ENCODE assay signal across 31 cellular contexts in genomic region chr2:209584915-209585314, GRCh38.
"Had no signal": no experiment of that assay in that cellular context is flagged by ENCODE, and none has a peak within 500 bp of the region (broad histone marks: within the 10 kb centered on the region; RNA-seq: fewer than 3 reads in every experiment).

No MANE protein-coding gene starts in this region.

- H3K27ac Mint-ChIP-seq: activated B cell treated with CpG ODN at 0.5 μM for 24 hours; activated CD4-positive, alpha-beta memory T cell treated with anti-CD3 and anti-CD28 coated beads, Interleukin-2, amount 10 ng/mL, durations not matched to agents 7 days and 5 days; activated CD4-positive, alpha-beta T cell treated with anti-CD3 and anti-CD28 coated beads, Interleukin-2, amount 10 ng/mL, durations not matched to agents 7 days and 5 days; activated CD8-positive, alpha-beta memory T cell treated with anti-CD3 and anti-CD28 coated beads, Interleukin-2, amount 10 ng/mL, durations not matched to agents 7 days and 5 days; activated CD8-positive, alpha-beta T cell treated with anti-CD3 and anti-CD28 coated beads, Interleukin-2, amount 10 ng/mL, durations not matched to agents 7 days and 5 days; activated naive CD4-positive, alpha-beta T cell treated with anti-CD3 and anti-CD28 coated beads, Interleukin-2, amount 10 ng/mL, durations not matched to agents 7 days and 5 days; activated naive CD4-positive, alpha-beta T cell treated with anti-CD3 and anti-CD28 coated beads, Interleukin-2, amount 50 U/mL, for 24 hours; activated naive CD8-positive, alpha-beta T cell; activated naive CD8-positive, alpha-beta T cell treated with anti-CD3 and anti-CD28 coated beads, Interleukin-2, amount 10 ng/mL, durations not matched to agents 7 days and 5 days; activated naive CD8-positive, alpha-beta T cell treated with anti-CD3 and anti-CD28 coated beads, Interleukin-2, amount 50 U/mL, for 24 hours; activated T-cell treated with anti-CD3 and anti-CD28 coated beads, Interleukin-2, amount 50 U/mL, for 24 hours; activated T-helper 2 cell treated with anti-CD3 and anti-CD28 coated beads, Interferon-gamma antibody, Interleukin-2, Interleukin-4, amounts not matched to agents 10 μg/mL and 5 μg/mL and 100 μg/mL, durations not matched to agents 14 hours and 24 hours and 36 hours; T-helper 1 cell treated with Interleukin-12 subunit alpha and Interleukin-12 subunit beta and Interleukin-4 antibody, amounts not matched to agents 30 μg/mL and 1 μg/mL, for 36 hours; T-helper 2 cell treated with Interferon-gamma antibody and Interleukin-4, amounts not matched to agents 5 μg/mL and 100 μg/mL, for 36 hours had no signal

- H3K27me3 ChIP-seq: ascending aorta, brain microvascular endothelial cell, breast epithelium had no signal

- ATAC-seq: activated CD8-positive, alpha-beta memory T cell treated with anti-CD3 and anti-CD28 coated beads, Interleukin-2, amount 10 ng/mL, durations not matched to agents 7 days and 5 days; activated CD8-positive, alpha-beta T cell treated with anti-CD3 and anti-CD28 coated beads, Interleukin-2, amount 10 ng/mL, durations not matched to agents 7 days and 5 days; activated naive CD8-positive, alpha-beta T cell treated with anti-CD3 and anti-CD28 coated beads, Interleukin-2, amount 50 U/mL, for 24 hours had no signal

- H3K4me1 ChIP-seq: ascending aorta, breast epithelium had no signal

- H3K27ac ChIP-seq: ascending aorta, brain microvascular endothelial cell, breast epithelium, VCaP had no signal

- H3K4me3 Mint-ChIP-seq: activated B cell treated with CpG ODN at 0.5 μM for 24 hours; activated CD4-positive, alpha-beta memory T cell treated with anti-CD3 and anti-CD28 coated beads, Interleukin-2, amount 10 ng/mL, durations not matched to agents 7 days and 5 days; activated CD4-positive, alpha-beta T cell treated with anti-CD3 and anti-CD28 coated beads, Interleukin-2, amount 10 ng/mL, durations not matched to agents 7 days and 5 days; activated CD8-positive, alpha-beta memory T cell treated with anti-CD3 and anti-CD28 coated beads, Interleukin-2, amount 10 ng/mL, durations not matched to agents 7 days and 5 days; activated CD8-positive, alpha-beta T cell treated with anti-CD3 and anti-CD28 coated beads, Interleukin-2, amount 10 ng/mL, durations not matched to agents 7 days and 5 days; activated naive CD4-positive, alpha-beta T cell treated with anti-CD3 and anti-CD28 coated beads, Interleukin-2, amount 10 ng/mL, durations not matched to agents 7 days and 5 days; activated naive CD4-positive, alpha-beta T cell treated with anti-CD3 and anti-CD28 coated beads, Interleukin-2, amount 50 U/mL, for 24 hours; activated naive CD8-positive, alpha-beta T cell; activated naive CD8-positive, alpha-beta T cell treated with anti-CD3 and anti-CD28 coated beads, Interleukin-2, amount 10 ng/mL, durations not matched to agents 7 days and 5 days; activated naive CD8-positive, alpha-beta T cell treated with anti-CD3 and anti-CD28 coated beads, Interleukin-2, amount 50 U/mL, for 24 hours; activated T-cell treated with anti-CD3 and anti-CD28 coated beads, Interleukin-2, amount 50 U/mL, for 24 hours; T-helper 1 cell treated with Interleukin-12 subunit alpha and Interleukin-12 subunit beta and Interleukin-4 antibody, amounts not matched to agents 30 μg/mL and 1 μg/mL, for 36 hours; T-helper 2 cell treated with Interferon-gamma antibody and Interleukin-4, amounts not matched to agents 5 μg/mL and 100 μg/mL, for 36 hours had no signal

- H3K4me1 Mint-ChIP-seq: activated B cell treated with CpG ODN at 0.5 μM for 24 hours; activated CD4-positive, alpha-beta memory T cell treated with anti-CD3 and anti-CD28 coated beads, Interleukin-2, amount 10 ng/mL, durations not matched to agents 7 days and 5 days; activated CD4-positive, alpha-beta T cell treated with anti-CD3 and anti-CD28 coated beads, Interleukin-2, amount 10 ng/mL, durations not matched to agents 7 days and 5 days; activated CD8-positive, alpha-beta memory T cell treated with anti-CD3 and anti-CD28 coated beads, Interleukin-2, amount 10 ng/mL, durations not matched to agents 7 days and 5 days; activated naive CD4-positive, alpha-beta T cell treated with anti-CD3 and anti-CD28 coated beads, Interleukin-2, amount 10 ng/mL, durations not matched to agents 7 days and 5 days; activated naive CD4-positive, alpha-beta T cell treated with anti-CD3 and anti-CD28 coated beads, Interleukin-2, amount 50 U/mL, for 24 hours; activated naive CD8-positive, alpha-beta T cell treated with anti-CD3 and anti-CD28 coated beads, Interleukin-2, amount 10 ng/mL, durations not matched to agents 7 days and 5 days; activated naive CD8-positive, alpha-beta T cell treated with anti-CD3 and anti-CD28 coated beads, Interleukin-2, amount 50 U/mL, for 24 hours had no signal

- H3K36me3 Mint-ChIP-seq: activated CD8-positive, alpha-beta memory T cell treated with anti-CD3 and anti-CD28 coated beads, Interleukin-2, amount 10 ng/mL, durations not matched to agents 7 days and 5 days; activated naive CD4-positive, alpha-beta T cell treated with anti-CD3 and anti-CD28 coated beads, Interleukin-2, amount 10 ng/mL, durations not matched to agents 7 days and 5 days; activated naive CD4-positive, alpha-beta T cell treated with anti-CD3 and anti-CD28 coated beads, Interleukin-2, amount 50 U/mL, for 24 hours; activated naive CD8-positive, alpha-beta T cell; activated naive CD8-positive, alpha-beta T cell treated with anti-CD3 and anti-CD28 coated beads, Interleukin-2, amount 10 ng/mL, durations not matched to agents 7 days and 5 days had no signal

- H3K27me3 Mint-ChIP-seq: activated B cell treated with CpG ODN at 0.5 μM for 24 hours; activated naive CD4-positive, alpha-beta T cell treated with anti-CD3 and anti-CD28 coated beads, Interleukin-2, amount 10 ng/mL, durations not matched to agents 7 days and 5 days; activated naive CD8-positive, alpha-beta T cell treated with anti-CD3 and anti-CD28 coated beads, Interleukin-2, amount 50 U/mL, for 24 hours; activated T-cell treated with anti-CD3 and anti-CD28 coated beads, Interleukin-2, amount 50 U/mL, for 24 hours had no signal

- H3K9me3 Mint-ChIP-seq: activated B cell treated with CpG ODN at 0.5 μM for 24 hours; activated CD4-positive, alpha-beta memory T cell treated with anti-CD3 and anti-CD28 coated beads, Interleukin-2, amount 10 ng/mL, durations not matched to agents 7 days and 5 days; activated CD4-positive, alpha-beta T cell treated with anti-CD3 and anti-CD28 coated beads, Interleukin-2, amount 10 ng/mL, durations not matched to agents 7 days and 5 days; activated naive CD4-positive, alpha-beta T cell treated with anti-CD3 and anti-CD28 coated beads, Interleukin-2, amount 10 ng/mL, durations not matched to agents 7 days and 5 days; activated naive CD4-positive, alpha-beta T cell treated with anti-CD3 and anti-CD28 coated beads, Interleukin-2, amount 50 U/mL, for 24 hours; activated naive CD8-positive, alpha-beta T cell treated with anti-CD3 and anti-CD28 coated beads, Interleukin-2, amount 10 ng/mL, durations not matched to agents 7 days and 5 days; activated naive CD8-positive, alpha-beta T cell treated with anti-CD3 and anti-CD28 coated beads, Interleukin-2, amount 50 U/mL, for 24 hours; activated T-cell treated with anti-CD3 and anti-CD28 coated beads, Interleukin-2, amount 50 U/mL, for 24 hours; activated T-helper 2 cell treated with anti-CD3 and anti-CD28 coated beads, Interferon-gamma antibody, Interleukin-2, Interleukin-4, amounts not matched to agents 10 μg/mL and 5 μg/mL and 100 μg/mL, durations not matched to agents 14 hours and 24 hours and 36 hours; T-helper 1 cell treated with Interleukin-12 subunit alpha and Interleukin-12 subunit beta and Interleukin-4 antibody, amounts not matched to agents 30 μg/mL and 1 μg/mL, for 36 hours; T-helper 2 cell treated with Interferon-gamma antibody and Interleukin-4, amounts not matched to agents 5 μg/mL and 100 μg/mL, for 36 hours had no signal

- H3K36me3 ChIP-seq: ascending aorta, brain microvascular endothelial cell, breast epithelium had no signal

- H3K4me3 ChIP-seq: ascending aorta, breast epithelium had no signal

- H3K9me3 ChIP-seq: ascending aorta, breast epithelium had no signal

- DNase-seq: activated B cell treated with CpG ODN at 0.5 μM for 24 hours; activated CD4-positive, alpha-beta memory T cell treated with anti-CD3 and anti-CD28 coated beads, Interleukin-2, amount 10 ng/mL, durations not matched to agents 7 days and 5 days; activated CD4-positive, alpha-beta T cell treated with anti-CD3 and anti-CD28 coated beads for 4 hours; activated CD4-positive, alpha-beta T cell treated with anti-CD3 and anti-CD28 coated beads, Interleukin-2, amount 10 ng/mL, durations not matched to agents 7 days and 5 days; activated CD4-positive, alpha-beta T cell treated with anti-CD3 and anti-CD28 coated beads, Interleukin-2, amount 50 U/mL, for 48 hours; activated CD4-positive, CD25-positive, alpha-beta regulatory T cell treated with anti-CD3 and anti-CD28 coated beads, Interleukin-2, amount 50 U/mL, for 72 hours; activated CD8-positive, alpha-beta memory T cell treated with anti-CD3 and anti-CD28 coated beads for 24 hours; activated CD8-positive, alpha-beta memory T cell treated with anti-CD3 and anti-CD28 coated beads, Interleukin-2, amount 10 ng/mL, durations not matched to agents 7 days and 5 days; activated CD8-positive, alpha-beta memory T cell treated with anti-CD3 and anti-CD28 coated beads, Interleukin-2, amount 50 U/mL, for 48 hours; activated CD8-positive, alpha-beta T cell treated with anti-CD3 and anti-CD28 coated beads, Interleukin-2, amount 10 ng/mL, durations not matched to agents 7 days and 5 days; activated effector memory CD4-positive, alpha-beta T cell treated with Interleukin-2 at 50 U/mL for 16 hours; activated gamma-delta T cell; activated naive CD4-positive, alpha-beta T cell treated with anti-CD3 and anti-CD28 coated beads, Interleukin-2, amount 10 ng/mL, durations not matched to agents 7 days and 5 days; activated naive CD4-positive, alpha-beta T cell treated with Interleukin-2 at 50 U/mL for 16 hours; activated naive CD8-positive, alpha-beta T cell treated with anti-CD3 and anti-CD28 coated beads, Interleukin-2, amount 10 ng/mL, durations not matched to agents 7 days and 5 days; activated naive CD8-positive, alpha-beta T cell treated with anti-CD3 and anti-CD28 coated beads, Interleukin-2, amount 50 U/mL, for 24 hours; activated T-cell treated with anti-CD3 and anti-CD28 coated beads, Interleukin-2, amount 50 U/mL, for 24 hours; activated T-cell treated with anti-CD3 and anti-CD28 coated beads, Interleukin-2, amount 50 U/mL, for 48 hours; brain microvascular endothelial cell; central memory CD4-positive, alpha-beta T cell; T-helper 1 cell; T-helper 2 cell; T-helper 9 cell had no signal
